In the genomic region with DNA sequence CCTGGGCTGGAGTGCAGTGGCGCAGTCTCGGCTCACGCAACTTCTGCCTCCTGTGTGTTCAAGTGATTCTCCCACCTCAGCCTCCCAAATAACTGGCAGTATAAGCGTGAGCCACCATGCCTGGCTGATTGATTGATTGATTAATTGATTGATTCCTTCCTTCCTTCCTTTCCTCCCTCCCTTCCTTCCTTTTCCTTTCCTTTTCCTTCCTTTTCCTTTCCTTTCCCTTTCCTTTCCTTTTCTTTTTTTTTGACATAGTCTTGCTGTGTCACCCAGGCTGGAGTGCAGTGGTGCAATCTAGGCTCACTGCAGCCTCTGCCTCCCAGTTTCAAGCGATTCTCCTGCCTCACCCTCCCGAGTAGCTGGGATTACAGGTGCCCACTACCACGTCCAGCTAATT, we compare ENCODE assay signal across 13 cellular contexts. TPM values are rescaled to one million over a fixed set of nuclear protein-coding genes. Genes with fewer than 3 reads are reported as not detected.
"Had no signal": no experiment of that assay in that cellular context is flagged by ENCODE, and none has a peak within 500 bp of the region (broad histone marks: within the 10 kb centered on the region; RNA-seq: fewer than 3 reads in every experiment).

No MANE protein-coding gene starts in this region.

RNA-seq across cellular contexts. Expression of a gene that starts 30.4 kb away (rescaled TPM):
- total RNA-seq: activated CD4-positive, alpha-beta memory T cell treated with anti-CD3 and anti-CD28 coated beads, Interleukin-2, amount 10 ng/mL, durations not matched to agents 7 days and 5 days; activated CD4-positive, alpha-beta T cell treated with anti-CD3 and anti-CD28 coated beads for 36 hours; activated CD4-positive, alpha-beta T cell treated with anti-CD3 and anti-CD28 coated beads, Interleukin-2, amount 10 ng/mL, durations not matched to agents 7 days and 5 days; activated CD8-positive, alpha-beta memory T cell treated with anti-CD3 and anti-CD28 coated beads, Interleukin-2, amount 10 ng/mL, durations not matched to agents 7 days and 5 days; activated CD8-positive, alpha-beta T cell treated with anti-CD3 and anti-CD28 coated beads, Interleukin-2, amount 10 ng/mL, durations not matched to agents 7 days and 5 days; activated naive CD8-positive, alpha-beta T cell treated with anti-CD3 and anti-CD28 coated beads, Interleukin-2, amount 10 ng/mL, durations not matched to agents 7 days and 5 days; activated T-helper 2 cell treated with anti-CD3 and anti-CD28 coated beads, Interferon-gamma antibody, Interleukin-2, Interleukin-4, amounts not matched to agents 10 μg/mL and 5 μg/mL and 100 μg/mL, durations not matched to agents 14 hours and 24 hours and 36 hours; ascending aorta; cardiac muscle cell; chondrocyte; T-helper 1 cell treated with Interleukin-12 subunit alpha and Interleukin-12 subunit beta and Interleukin-4 antibody, amounts not matched to agents 30 ng/mL and 1 ng/mL, for 36 hours; T-helper 17 cell; T-helper 2 cell treated with Interferon-gamma antibody and Interleukin-4, amounts not matched to agents 100 ng/mL and 5 ng/mL, for 36 hours had no signal
- polyA plus RNA-seq: cardiac muscle cell had no signal
